Comparison of ENCODE assay signal across 15 cellular contexts in genomic region chr13:31167490-31167889, GRCh38. TPM values are rescaled to one million over a fixed set of nuclear protein-coding genes. Genes with fewer than 3 reads are reported as not detected.
DNase-seq lines count a peak whose midpoint lies in the region; ATAC-seq, FAIRE-seq and TF ChIP-seq lines count a peak whose summit lies in the region.
"Had no signal": no experiment of that assay in that cellular context is flagged by ENCODE, and none has a peak within 500 bp of the region (broad histone marks: within the 10 kb centered on the region; RNA-seq: fewer than 3 reads in every experiment).

No MANE protein-coding gene starts in this region.

- H3K36me3 Mint-ChIP-seq in HFFc6 (ENCODE audit: low read depth): no peaks in the 10 kb centered on the region
- no peaks in the 10 kb centered on the region for H3K36me3 Mint-ChIP-seq in progenitor cell of endocrine pancreas (ENCODE audit: insufficient read depth)
- H3K36me3 Mint-ChIP-seq in activated CD4-positive, alpha-beta memory T cell treated with anti-CD3 and anti-CD28 coated beads for 36 hours: no peaks in the 10 kb centered on the region
- H3K36me3 Mint-ChIP-seq: memory B cell had no signal

- no peaks in the 10 kb centered on the region for H3K9me3 Mint-ChIP-seq in HFFc6
- H3K9me3 Mint-ChIP-seq in progenitor cell of endocrine pancreas (ENCODE audit: low read depth): no peaks in the 10 kb centered on the region
- H3K9me3 Mint-ChIP-seq in activated CD4-positive, alpha-beta memory T cell treated with anti-CD3 and anti-CD28 coated beads for 36 hours: no peaks in the 10 kb centered on the region
- H3K9me3 Mint-ChIP-seq: CD8-positive, alpha-beta memory T cell; memory B cell; T-helper 1 cell treated with Interleukin-12 subunit alpha and Interleukin-12 subunit beta and Interleukin-4 antibody, amounts not matched to agents 30 μg/mL and 1 μg/mL, for 36 hours had no signal

- no peak for TF ChIP-seq POLR2A in H54 (IDR thresholded peaks at IDR 0.05; ENCODE audit: low read depth, low read length)

- TF ChIP-seq CTCF in HFFc6 (IDR thresholded peaks at IDR 0.05): no peak
- no peak for TF ChIP-seq CTCF in progenitor cell of endocrine pancreas (IDR thresholded peaks at IDR 0.05; ENCODE audit: unreplicated experiment)

- FAIRE-seq in H54 (lab: Jason Lieb, UNC): peak; percentile 71

- H3K27ac Mint-ChIP-seq in HFFc6 (no peak overlapping the region), progenitor cell of endocrine pancreas (no peak overlapping the region)
- H3K27ac Mint-ChIP-seq in activated CD4-positive, alpha-beta memory T cell treated with anti-CD3 and anti-CD28 coated beads for 36 hours: no peak overlapping the region
- H3K27ac Mint-ChIP-seq: CD8-positive, alpha-beta memory T cell; memory B cell; T-helper 1 cell treated with Interleukin-12 subunit alpha and Interleukin-12 subunit beta and Interleukin-4 antibody, amounts not matched to agents 30 μg/mL and 1 μg/mL, for 36 hours had no signal

- ATAC-seq in GM18870 (IDR thresholded peaks at IDR 0.05; ENCODE audit: unreplicated experiment) (peak; percentile 73), HG03342 (IDR thresholded peaks at IDR 0.05; ENCODE audit: unreplicated experiment) (peak; percentile 73)

- H3K4me1 Mint-ChIP-seq in HFFc6 (ENCODE audit: low read depth) (peaks cover 20% of the 10 kb centered on the region), progenitor cell of endocrine pancreas (ENCODE audit: low read depth) (no peaks in the 10 kb centered on the region)
- H3K4me1 Mint-ChIP-seq in activated CD4-positive, alpha-beta memory T cell treated with anti-CD3 and anti-CD28 coated beads for 36 hours (ENCODE audit: low read depth): peaks cover 12% of the 10 kb centered on the region

- CTCF ChIA-PET in activated CD4-positive, alpha-beta memory T cell treated with anti-CD3 and anti-CD28 coated beads for 36 hours (lab: Charles Lee): interaction anchor here (0.8 kb wide), 1 partner anchor 28 kb away, joined by 3 read pairs; no protein-coding TSS in a partner anchor

- intact Hi-C loops in activated CD4-positive, alpha-beta memory T cell treated with anti-CD3 and anti-CD28 coated beads for 36 hours (cut with micrococcal nuclease): loop anchor here (10.0 kb wide), 1 partner anchor 1573 kb away; the partner anchor contains the start of gene SLC7A1

- no peak for DNase-seq in H54 (ENCODE audit: insufficient read length, low spot score)
- DNase-seq in kidney tubule cell (ENCODE audit: low spot score): peak; percentile 14
- DNase-seq in HFFc6: no peak
- DNase-seq in progenitor cell of endocrine pancreas (ENCODE audit: low spot score, unreplicated experiment): no peak
- DNase-seq in activated CD4-positive, alpha-beta memory T cell treated with anti-CD3 and anti-CD28 coated beads for 36 hours: no peak
- DNase-seq in T-helper 9 cell: no peak
- DNase-seq: activated CD4-positive, alpha-beta T cell treated with anti-CD3 and anti-CD28 coated beads, Interleukin-2, amount 50 U/mL, for 4 hours; activated naive CD4-positive, alpha-beta T cell treated with Interleukin-2 at 50 U/mL for 16 hours; CD8-positive, alpha-beta memory T cell; NCI-H2171 treated with DMSO at 0.1 percent for 48 hours; trophoblast cell had no signal

- POLR2A ChIA-PET in activated CD4-positive, alpha-beta memory T cell treated with anti-CD3 and anti-CD28 coated beads for 36 hours (lab: Charles Lee): no interaction called here

- H3K4me3 Mint-ChIP-seq in HFFc6 (no peak overlapping the region), progenitor cell of endocrine pancreas (ENCODE audit: low read depth) (no peak overlapping the region)
- H3K4me3 Mint-ChIP-seq in activated CD4-positive, alpha-beta memory T cell treated with anti-CD3 and anti-CD28 coated beads for 36 hours: no peak overlapping the region
- H3K4me3 Mint-ChIP-seq: CD8-positive, alpha-beta memory T cell; memory B cell; T-helper 1 cell treated with Interleukin-12 subunit alpha and Interleukin-12 subunit beta and Interleukin-4 antibody, amounts not matched to agents 30 μg/mL and 1 μg/mL, for 36 hours had no signal

- no peaks in the 10 kb centered on the region for H3K27me3 Mint-ChIP-seq in HFFc6 (ENCODE audit: insufficient read depth)
- H3K27me3 Mint-ChIP-seq in progenitor cell of endocrine pancreas: peaks cover 24% of the 10 kb centered on the region
- H3K27me3 Mint-ChIP-seq in activated CD4-positive, alpha-beta memory T cell treated with anti-CD3 and anti-CD28 coated beads for 36 hours: peaks cover 2% of the 10 kb centered on the region

RNA-seq across cellular contexts. Expression of gene HSPH1, which starts 5.8 kb away (rescaled TPM):
- total RNA-seq in HFFc6 (2021; fragmentation: NEBNext Ultra II Directional; extraction: Animal tissue kit (Norgen Biotek cat#: 25700)): 100 to 1,000 TPM in 5 of 6 experiments, 10 to 100 TPM in 1; 94.6 to 153 (median 104) TPM
- 121 and 122 TPM in 2 replicates for total RNA-seq in progenitor cell of endocrine pancreas
- total RNA-seq in activated CD4-positive, alpha-beta memory T cell treated with anti-CD3 and anti-CD28 coated beads for 36 hours: 100 to 1,000 TPM; 214 to 221 TPM

RNA-seq across cellular contexts. Expression of gene B3GLCT, which starts 32.3 kb away (rescaled TPM):
- 1 to 10 TPM; 5.0 to 7.5 (median 6.9) TPM for total RNA-seq in HFFc6 (2021; fragmentation: NEBNext Ultra II Directional; extraction: Animal tissue kit (Norgen Biotek cat#: 25700))
- total RNA-seq in progenitor cell of endocrine pancreas: 6.6 and 6.7 TPM in 2 replicates
- total RNA-seq in activated CD4-positive, alpha-beta memory T cell treated with anti-CD3 and anti-CD28 coated beads for 36 hours: 1 to 10 TPM; 2.6 to 2.8 TPM
